31 cellular contexts compared by ENCODE assay signal in the genomic region with DNA sequence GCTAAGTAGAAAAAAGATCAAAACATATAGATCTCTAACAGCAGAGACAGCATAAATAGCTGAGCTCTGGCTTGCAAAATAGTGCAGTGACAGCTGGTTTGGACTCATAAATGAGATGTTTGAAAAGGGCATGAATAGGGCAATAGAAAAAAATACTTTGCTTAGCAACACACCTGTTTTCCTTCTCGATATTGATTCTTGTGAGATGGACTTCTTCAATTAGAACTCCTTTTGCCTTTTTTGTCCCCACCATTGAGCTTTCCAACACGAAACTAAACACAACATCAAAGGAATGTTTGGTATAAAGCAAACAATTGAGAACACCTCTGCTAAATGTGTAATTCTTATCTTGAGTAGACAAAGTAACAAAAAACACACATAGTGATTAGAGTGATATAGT.
"Had no signal": no experiment of that assay in that cellular context is flagged by ENCODE, and none has a peak within 500 bp of the region (broad histone marks: within the 10 kb centered on the region; RNA-seq: fewer than 3 reads in every experiment).

No MANE protein-coding gene starts in this region.

- H3K36me3 Mint-ChIP-seq: activated naive CD8-positive, alpha-beta T cell treated with anti-CD3 and anti-CD28 coated beads for 36 hours had no signal

- H3K4me3 ChIP-seq: cardiac muscle cell had no signal

- H3K4me1 Mint-ChIP-seq: activated CD4-positive, alpha-beta T cell treated with anti-CD3 and anti-CD28 coated beads, Interleukin-2, amount 10 ng/mL, durations not matched to agents 24 days and 14 days; activated naive CD8-positive, alpha-beta T cell treated with anti-CD3 and anti-CD28 coated beads for 36 hours; activated T-helper 17 cell treated with anti-CD3 and anti-CD28 coated beads, Interleukin-2, amount 50 U/mL, for 72 hours; central memory CD8-positive, alpha-beta T cell had no signal

- H3K4me3 Mint-ChIP-seq: activated CD4-positive, alpha-beta T cell treated with anti-CD3 and anti-CD28 coated beads, Interleukin-2, amount 10 ng/mL, durations not matched to agents 24 days and 14 days; activated CD8-positive, alpha-beta T cell treated with anti-CD3 and anti-CD28 coated beads for 36 hours; activated naive CD8-positive, alpha-beta T cell treated with anti-CD3 and anti-CD28 coated beads for 36 hours; activated T-cell treated with anti-CD3 and anti-CD28 coated beads, Interleukin-2, amount 50 U/mL, for 72 hours; activated T-helper 17 cell treated with anti-CD3 and anti-CD28 coated beads, Interleukin-2, amount 50 U/mL, for 72 hours; central memory CD8-positive, alpha-beta T cell had no signal

- H3K27ac Mint-ChIP-seq: activated CD4-positive, alpha-beta T cell treated with anti-CD3 and anti-CD28 coated beads, Interleukin-2, amount 10 ng/mL, durations not matched to agents 24 days and 14 days; activated CD8-positive, alpha-beta T cell treated with anti-CD3 and anti-CD28 coated beads for 36 hours; activated naive CD8-positive, alpha-beta T cell treated with anti-CD3 and anti-CD28 coated beads for 36 hours; activated T-cell treated with anti-CD3 and anti-CD28 coated beads, Interleukin-2, amount 50 U/mL, for 72 hours; activated T-helper 17 cell treated with anti-CD3 and anti-CD28 coated beads, Interleukin-2, amount 50 U/mL, for 72 hours had no signal

- H3K27ac ChIP-seq: cardiac muscle cell, RWPE1, WERI-Rb-1 had no signal

- H3K27me3 ChIP-seq: cardiac muscle cell had no signal

- ATAC-seq: activated CD8-positive, alpha-beta T cell treated with anti-CD3 and anti-CD28 coated beads for 36 hours; activated T-cell treated with anti-CD3 and anti-CD28 coated beads, Interleukin-2, amount 50 U/mL, for 72 hours; activated T-helper 17 cell treated with anti-CD3 and anti-CD28 coated beads, Interleukin-2, amount 50 U/mL, for 72 hours; PC-3; Right ventricle myocardium inferior had no signal

- H3K27me3 Mint-ChIP-seq: activated CD4-positive, alpha-beta T cell treated with anti-CD3 and anti-CD28 coated beads, Interleukin-2, amount 10 ng/mL, durations not matched to agents 24 days and 14 days; activated CD8-positive, alpha-beta T cell treated with anti-CD3 and anti-CD28 coated beads for 36 hours; activated naive CD8-positive, alpha-beta T cell treated with anti-CD3 and anti-CD28 coated beads for 36 hours; activated T-helper 17 cell treated with anti-CD3 and anti-CD28 coated beads, Interleukin-2, amount 50 U/mL, for 72 hours; central memory CD8-positive, alpha-beta T cell had no signal

- H3K36me3 ChIP-seq: cardiac muscle cell, WERI-Rb-1 had no signal

- DNase-seq: activated CD4-positive, alpha-beta T cell treated with anti-CD3 and anti-CD28 coated beads, Interleukin-2, amount 10 ng/mL, durations not matched to agents 24 days and 14 days; activated CD4-positive, alpha-beta T cell treated with anti-CD3 and anti-CD28 coated beads, Interleukin-2, amount 50 U/mL, for 4 hours; activated CD4-positive, CD25-positive, alpha-beta regulatory T cell; activated CD8-positive, alpha-beta T cell treated with anti-CD3 and anti-CD28 coated beads for 36 hours; activated effector memory CD4-positive, alpha-beta T cell treated with anti-CD3 and anti-CD28 coated beads, Interleukin-2, amount 50 U/mL, for 16 hours; activated naive CD4-positive, alpha-beta T cell; activated naive CD4-positive, alpha-beta T cell treated with anti-CD3 and anti-CD28 coated beads, Interleukin-2, amount 50 U/mL, for 16 hours; activated naive CD8-positive, alpha-beta T cell treated with anti-CD3 and anti-CD28 coated beads for 36 hours; activated T-cell treated with anti-CD3 and anti-CD28 coated beads, Interleukin-2, amount 50 U/mL, for 1 hour; activated T-cell treated with anti-CD3 and anti-CD28 coated beads, Interleukin-2, amount 50 U/mL, for 72 hours; amniotic stem cell; aorta; KG1; NCI-H1092 treated with DMSO at 0.1 percent for 48 hours; NCI-H2029; NCI-H345; NCI-H510A; NCI-H526; NCI-H748 treated with DMSO at 0.1 percent for 48 hours; NK-92 treated with Interleukin-12 subunit alpha and Interleukin-12 subunit beta, amount 100 ng/mL, for 24 hours; PC-3; SW 1271; T-helper 1 cell; T-helper 2 cell; T-helper 9 cell; WERI-Rb-1 had no signal
